ENCODE assay signal across 15 cellular contexts in genomic region chr12:63766498-63766897, GRCh38. TPM values are rescaled to one million over a fixed set of nuclear protein-coding genes. Genes with fewer than 3 reads are reported as not detected.
DNase-seq lines count a peak whose midpoint lies in the region; ATAC-seq and TF ChIP-seq lines count a peak whose summit lies in the region.
"Had no signal": no experiment of that assay in that cellular context is flagged by ENCODE, and none has a peak within 500 bp of the region (broad histone marks: within the 10 kb centered on the region; RNA-seq: fewer than 3 reads in every experiment).

No MANE protein-coding gene starts in this region.

- ATAC-seq in PC-3 (no peak), HG03354 (IDR thresholded peaks at IDR 0.05; ENCODE audit: poor library complexity, severe bottlenecking, unreplicated experiment) (no peak)
- ATAC-seq: natural killer cell had no signal

- H4K20me1 ChIP-seq in GM23248 (ENCODE audit: insufficient read depth) (no peaks in the 10 kb centered on the region), PC-3 (ENCODE audit: low read length) (no peaks in the 10 kb centered on the region)

- H2AFZ ChIP-seq in GM23248 (no peak overlapping the region), PC-3 (ENCODE audit: low read length) (no peak overlapping the region)

- H3K4me3 ChIP-seq in BE2C (ENCODE audit: low read depth, low read length) (no peak overlapping the region), GM23248 (no peak overlapping the region), PC-3 (ENCODE audit: low read length) (no peak overlapping the region), fibroblast of pulmonary artery (replicated peaks; ENCODE audit: low read depth, low read length) (no peak overlapping the region)
- H3K4me3 ChIP-seq: dorsolateral prefrontal cortex, lung had no signal

- H3K79me2 ChIP-seq in GM23248 (ENCODE audit: insufficient read depth) (no peaks in the 10 kb centered on the region), PC-3 (ENCODE audit: low read length) (no peaks in the 10 kb centered on the region)

- no peaks in the 10 kb centered on the region for H3K36me3 ChIP-seq in BE2C
- no peaks in the 10 kb centered on the region for H3K36me3 ChIP-seq in GM23248 (ENCODE audit: low read depth)
- no peaks in the 10 kb centered on the region for H3K36me3 ChIP-seq in PC-3 (ENCODE audit: low read depth, low read length)
- H3K36me3 ChIP-seq: WERI-Rb-1 had no signal

- no peaks in the 10 kb centered on the region for H3K9me3 ChIP-seq in BE2C
- H3K9me3 ChIP-seq in GM23248 (ENCODE audit: low read depth): no peaks in the 10 kb centered on the region
- H3K9me3 ChIP-seq in PC-3 (ENCODE audit: low read length): peaks cover 10% of the 10 kb centered on the region

- H3K9ac ChIP-seq in GM23248 (no peak overlapping the region), PC-3 (ENCODE audit: low read length) (no peak overlapping the region)

- H3K4me1 ChIP-seq in BE2C (no peaks in the 10 kb centered on the region), GM23248 (ENCODE audit: insufficient read depth) (no peaks in the 10 kb centered on the region), PC-3 (ENCODE audit: insufficient read depth, low read length) (no peaks in the 10 kb centered on the region)

- no peaks in the 10 kb centered on the region for H3F3A ChIP-seq in GM23248 (ENCODE audit: insufficient read depth)
- H3F3A ChIP-seq in PC-3 (ENCODE audit: low read length, unreplicated experiment): no peaks in the 10 kb centered on the region

- H3K27ac ChIP-seq in GM23248: no peak overlapping the region
- H3K27ac ChIP-seq in PC-3 (ENCODE audit: low read length): no peak overlapping the region
- H3K27ac ChIP-seq: dorsolateral prefrontal cortex, WERI-Rb-1 had no signal

- DNase-seq in BE2C (no peak), GM23248 (peak; percentile 2), PC-3 (peak; percentile 34), fibroblast of pulmonary artery (ENCODE audit: low read depth) (no peak), G401 (ENCODE audit: low spot score) (no peak), T1000 (lab: John Stamatoyannopoulos, UW) (no peak)
- DNase-seq in activated CD4-positive, CD25-positive, alpha-beta regulatory T cell (lab: John Stamatoyannopoulos, UW): no peak
- DNase-seq: activated effector memory CD4-positive, alpha-beta T cell treated with anti-CD3 and anti-CD28 coated beads, Interleukin-2, amount 50 U/mL, for 16 hours; aorta; CD8-positive, alpha-beta memory T cell; dorsolateral prefrontal cortex; natural killer cell; WERI-Rb-1 had no signal

- intact Hi-C loops in PC-3 (cut with micrococcal nuclease): loop anchor here (1.0 to 10.0 kb wide), 2 partner anchors 94 to 662 kb away; no protein-coding TSS in a partner anchor

- WGBS in GM23248 (ENCODE audit: low coverage in 1 of 2, low lambda C conversion rate in 2 of 2, missing lambda C conversion rate in 2 of 2), 2 experiments: 10 to 25% methylated on average over 1 of the region's 1 CpG

- H3K4me2 ChIP-seq in GM23248 (ENCODE audit: unreplicated experiment) (no peak overlapping the region), PC-3 (ENCODE audit: low read length) (no peak overlapping the region)

- TF ChIP-seq CTCF in BE2C (IDR thresholded peaks at IDR 0.05; ENCODE audit: low read depth, low read length) (peak; percentile 2; the same call in 1 of the 2 replicates), PC-3 (conservative IDR thresholded peaks at IDR 0.05; ENCODE audit: low read depth, low read length) (peak; percentile 56), fibroblast of pulmonary artery (IDR thresholded peaks at IDR 0.05; ENCODE audit: low read length, missing control alignments) (peak; percentile 9)

- CTCF ChIA-PET in PC-3 (lab: Charles Lee): interaction anchor here (0.6 kb wide), 1 partner anchor 252 kb away, joined by 3 read pairs; no protein-coding TSS in a partner anchor

- no peaks in the 10 kb centered on the region for H3K9me2 ChIP-seq in GM23248 (ENCODE audit: insufficient read depth)
- H3K9me2 ChIP-seq in PC-3 (replicated peaks; ENCODE audit: low read length): no peaks in the 10 kb centered on the region

- POLR2A ChIA-PET in PC-3 (lab: Charles Lee; ENCODE audit: unreplicated experiment): no interaction called here

- H3K27me3 ChIP-seq in BE2C (peaks cover 6% of the 10 kb centered on the region), GM23248 (replicated peaks; ENCODE audit: insufficient read depth) (peaks cover 9% of the 10 kb centered on the region), PC-3 (ENCODE audit: low read length) (peaks cover 34% of the 10 kb centered on the region)

- no TSS peak for BruUV-seq in PC-3 (replicated peaks; lab: Mats Ljungman, UMichigan)

- in situ Hi-C loops in GM23248 (cut with MboI) (no loop called here), G401 (cut with HindIII; ENCODE audit: low sequenced_read_pairs) (no loop called here)

RNA-seq across cellular contexts. Expression of gene RXYLT1, which starts 13.2 kb away (rescaled TPM):
- 25.5 TPM for polyA plus RNA-seq in BE2C (2012; ENCODE audit: insufficient read depth, insufficient read length, low read depth)
- 12.1 and 19.9 TPM in 2 replicates for total RNA-seq in GM23248 (2014; rRNA removed; shearing (Covaris generic))
- 15.4 and 17.1 TPM in 2 replicates for polyA plus RNA-seq in GM23248 (2016; fragmentation: Nextera tagmentation; extraction: Ambion mirVana)
- total RNA-seq in PC-3 (2014; rRNA removed): 12.7 and 23.8 TPM in 2 replicates
- total RNA-seq in G401 (2014; rRNA removed; shearing (Covaris generic)): 14.6 and 23.0 TPM in 2 replicates

Comparison
In these comparisons a context has a peak if more than half of its experiments do, and no peak if none do; other contexts are left out.
1. DNase-seq: peak in GM23248 (single experiment) and PC-3 (single experiment); none in BE2C (single experiment), fibroblast of pulmonary artery (single experiment), G401 (single experiment), activated CD4-positive, CD25-positive, alpha-beta regulatory T cell (0 of 4) and T1000 (single experiment).
2. CTCF ChIP-seq: peak in every context shown above with its lines; median percentile 56 in PC-3; 9 in fibroblast of pulmonary artery; 2 in BE2C.